ENCODE assay signal across 19 cellular contexts in the genomic region with DNA sequence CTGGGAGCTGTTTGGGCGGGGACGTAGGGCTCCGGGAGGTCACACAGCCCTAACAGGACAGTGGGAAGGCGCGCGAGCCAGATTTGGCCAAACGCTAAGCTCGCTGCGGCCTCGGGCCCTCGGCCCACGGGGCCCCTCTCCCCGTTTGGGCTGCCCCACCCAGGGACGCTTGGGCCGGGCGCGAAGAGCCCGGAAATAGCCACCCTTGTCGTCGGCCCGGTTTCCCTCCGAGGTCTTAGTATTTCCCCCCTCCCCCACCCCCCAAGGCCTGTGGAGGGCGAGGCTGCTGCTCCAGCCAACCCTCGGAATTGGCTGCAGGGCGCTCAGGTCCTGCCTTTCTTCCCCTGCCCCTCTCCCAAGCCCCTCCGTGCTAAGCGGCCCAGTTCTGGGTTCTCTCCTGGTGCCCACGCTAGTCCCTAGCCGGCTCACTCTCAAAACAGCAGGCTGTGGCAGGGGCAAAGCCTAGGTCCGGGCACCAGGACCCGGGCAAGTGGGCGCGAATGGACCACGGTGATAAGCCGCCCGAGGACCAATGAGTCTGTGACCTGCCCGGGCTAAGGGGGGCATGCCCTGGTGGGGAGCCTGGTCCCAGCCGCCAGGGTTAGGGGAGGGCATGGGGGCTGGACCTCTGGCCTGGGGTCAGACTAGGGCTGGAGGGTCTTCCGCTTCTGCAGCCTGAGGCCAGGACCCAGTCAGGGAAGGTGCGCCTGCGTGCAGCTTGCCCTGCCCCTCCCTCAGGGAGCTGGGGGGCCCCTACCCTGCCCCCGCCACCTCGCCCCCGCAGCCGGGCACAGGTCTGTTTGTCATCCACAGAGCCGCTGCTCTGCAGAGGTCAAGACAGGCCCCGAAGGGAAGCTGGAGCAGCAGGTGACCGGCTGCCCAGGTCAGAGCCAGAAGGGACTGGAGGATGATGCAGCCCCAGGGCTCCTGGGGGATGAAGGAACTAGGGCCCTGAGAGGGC. TPM values are rescaled to one million over a fixed set of nuclear protein-coding genes. Genes with fewer than 3 reads are reported as not detected.
DNase-seq lines count a peak whose midpoint lies in the region; ATAC-seq and TF ChIP-seq lines count a peak whose summit lies in the region.
"Had no signal": no experiment of that assay in that cellular context is flagged by ENCODE, and none has a peak within 500 bp of the region (broad histone marks: within the 10 kb centered on the region; RNA-seq: fewer than 3 reads in every experiment).

No MANE protein-coding gene starts in this region.

- peak overlapping the region; percentile 20 for H4K12ac ChIP-seq in trophoblast cell (ENCODE audit: low read depth, low read length)

- peak overlapping the region; percentile 36 for H3K18ac ChIP-seq in trophoblast cell (ENCODE audit: low read length)

- H3K79me2 ChIP-seq in trophoblast cell (ENCODE audit: control insufficient read depth, insufficient read depth, low read length, poor library complexity) = no peaks in the 10 kb centered on the region

- peak overlapping the region; percentile 74 for H3K4me2 ChIP-seq in trophoblast cell (ENCODE audit: low read length)

- CTCF ChIA-PET in MCF 10A (lab: Yijun Ruan, JAX) = interaction anchor here (0.6 to 1.6 kb wide), 4 partner anchors 15 to 86 kb away, joined by 3 to 6 read pairs (median 4); no protein-coding TSS in a partner anchor

- H3K9me3 ChIP-seq in right cardiac atrium (ENCODE audit: control insufficient read depth, low read length) = no peaks in the 10 kb centered on the region
- peaks cover 15% of the 10 kb centered on the region for H3K9me3 ChIP-seq in trophoblast cell (ENCODE audit: insufficient read depth, low read depth, low read length)

- H3K23ac ChIP-seq in trophoblast cell (ENCODE audit: low read length) = no peak overlapping the region

- no peak overlapping the region for H2AK5ac ChIP-seq in trophoblast cell (ENCODE audit: low read length)

- no peak overlapping the region for H2BK12ac ChIP-seq in trophoblast cell (ENCODE audit: low read length)

- H3K4me1 ChIP-seq in right cardiac atrium (ENCODE audit: control insufficient read depth, insufficient read depth, low read length) (no peaks in the 10 kb centered on the region), trophoblast cell (ENCODE audit: control insufficient read depth in 1 of 2, insufficient read depth in 2 of 2, low read length in 2 of 2) (peaks cover 11 to 27% of the 10 kb centered on the region in 2 experiments)

- BruUV-seq in MCF 10A (replicated peaks; lab: Mats Ljungman, UMichigan) = no TSS peak

- no peak overlapping the region for H3K4ac ChIP-seq in trophoblast cell (ENCODE audit: low read depth, low read length)

- H3K27ac Mint-ChIP-seq in MCF 10A (ENCODE audit: low read depth, unreplicated experiment) = peak overlapping the region; percentile 84
- H3K27ac Mint-ChIP-seq: activated CD4-positive, alpha-beta T cell treated with anti-CD3 and anti-CD28 coated beads, Interleukin-2, amount 10 ng/mL, durations not matched to agents 24 days and 14 days; activated naive CD8-positive, alpha-beta T cell; stimulated activated memory B cell treated with anti-CD40 and anti-IgM and Interleukin-4, amounts not matched to agents 10 μg/mL and 1 μg/mL and 100 μg/mL, for 72 hours had no signal

- 9% methylated on average over 48 of the region's 48 CpGs for WGBS in right cardiac atrium
- no CpG with 5 or more reads among the region's 48 CpGs for WGBS in trophoblast cell (ENCODE audit: extremely low coverage, insufficient coverage, insufficient read length)

- DNase-seq in GM10266 (ENCODE audit: extremely low spot score) (peak; percentile 49), MCF 10A (ENCODE audit: unreplicated experiment) (peak; percentile 51), right cardiac atrium (peak in 2 of 3 donors; percentile 5 to 45), trophoblast cell (no peak), activated gamma-delta T cell treated with Interleukin-2 at 50 U/mL for 16 hours (no peak), GF-D8 (lab: John Stamatoyannopoulos, UW) (no peak), foreskin fibroblast (no peak), GDM1 (lab: John Stamatoyannopoulos, UW) (no peak)
- DNase-seq: activated CD4-positive, alpha-beta T cell treated with anti-CD3 and anti-CD28 coated beads, Interleukin-2, amount 10 ng/mL, durations not matched to agents 24 days and 14 days; Calu3; effector memory CD4-positive, alpha-beta T cell; foreskin melanocyte; Karpas-422; NCI-H1436; SHP77 had no signal

- TF ChIP-seq CTCF in GM10266 (IDR thresholded peaks at IDR 0.05; ENCODE audit: control insufficient read depth, insufficient read depth, low read depth, missing control alignments) = no peak
- no peak for TF ChIP-seq CTCF in MCF 10A (IDR thresholded peaks at IDR 0.05; ENCODE audit: unreplicated experiment)
- TF ChIP-seq CTCF in foreskin fibroblast (IDR thresholded peaks at IDR 0.05; ENCODE audit: low read depth, low read length) = no peak

- H3K36me3 ChIP-seq in trophoblast cell (ENCODE audit: control insufficient read depth in 1 of 2, insufficient read depth in 2 of 2, low read length in 2 of 2) = no peaks in the 10 kb centered on the region

- no peak overlapping the region for H3K9ac ChIP-seq in trophoblast cell (ENCODE audit: low read length)

- H3K4me3 Mint-ChIP-seq in MCF 10A (ENCODE audit: unreplicated experiment) = peak overlapping the region; percentile 97
- H3K4me3 Mint-ChIP-seq: activated CD4-positive, alpha-beta T cell treated with anti-CD3 and anti-CD28 coated beads, Interleukin-2, amount 10 ng/mL, durations not matched to agents 24 days and 14 days; activated naive CD8-positive, alpha-beta T cell; stimulated activated memory B cell treated with anti-CD40 and anti-IgM and Interleukin-4, amounts not matched to agents 10 μg/mL and 1 μg/mL and 100 μg/mL, for 72 hours had no signal

- no peaks in the 10 kb centered on the region for H3K9me3 Mint-ChIP-seq in MCF 10A (ENCODE audit: unreplicated experiment)
- H3K9me3 Mint-ChIP-seq: activated CD4-positive, alpha-beta T cell treated with anti-CD3 and anti-CD28 coated beads, Interleukin-2, amount 10 ng/mL, durations not matched to agents 24 days and 14 days; stimulated activated memory B cell treated with anti-CD40 and anti-IgM and Interleukin-4, amounts not matched to agents 10 μg/mL and 1 μg/mL and 100 μg/mL, for 72 hours had no signal

- no peak overlapping the region for H2BK120ac ChIP-seq in trophoblast cell (ENCODE audit: insufficient read depth, low read length, poor library complexity)

- POLR2A ChIA-PET in MCF 10A (lab: Yijun Ruan, JAX) = interaction anchor here (0.7 to 10.3 kb wide), 18 partner anchors 12 to 859 kb away, joined by 3 to 144 read pairs (median 5); partner anchors contain the start of genes MRPL36 and NDUFS6

- peaks cover 17% of the 10 kb centered on the region for H3K4me1 Mint-ChIP-seq in MCF 10A (ENCODE audit: insufficient read depth, unreplicated experiment)

- H4K8ac ChIP-seq in trophoblast cell (ENCODE audit: low read depth, low read length) = no peak overlapping the region

- H3K36me3 Mint-ChIP-seq in MCF 10A (ENCODE audit: insufficient read depth, unreplicated experiment) = peaks cover 15% of the 10 kb centered on the region
- H3K36me3 Mint-ChIP-seq: activated naive CD8-positive, alpha-beta T cell; stimulated activated memory B cell treated with anti-CD40 and anti-IgM and Interleukin-4, amounts not matched to agents 10 μg/mL and 1 μg/mL and 100 μg/mL, for 72 hours had no signal

- no peak overlapping the region for H2BK5ac ChIP-seq in trophoblast cell (ENCODE audit: low read depth, low read length, poor library complexity)

- intact Hi-C loops in MCF 10A (cut with micrococcal nuclease) (loop anchor here (2.0 to 5.0 kb wide), 2 partner anchors 43 to 205 kb away; no protein-coding TSS in a partner anchor), right cardiac atrium (cut with DNase I) (no loop called here)

- H3K27me3 ChIP-seq in right cardiac atrium (ENCODE audit: control insufficient read depth, insufficient read depth) (no peaks in the 10 kb centered on the region), trophoblast cell (ENCODE audit: insufficient read depth, low read length) (peaks cover 62% of the 10 kb centered on the region)

- ATAC-seq in right cardiac atrium = no peak
- ATAC-seq: stimulated activated memory B cell treated with anti-CD40 and anti-IgM and Interleukin-4, amounts not matched to agents 10 μg/mL and 1 μg/mL and 100 μg/mL, for 72 hours had no signal

- H3K14ac ChIP-seq in trophoblast cell (ENCODE audit: low read length) = no peak overlapping the region

- H4K91ac ChIP-seq in trophoblast cell (ENCODE audit: low read depth, low read length) = peak overlapping the region; percentile 45

- H3K27ac ChIP-seq in right cardiac atrium (ENCODE audit: low read length) (no peak overlapping the region), trophoblast cell (ENCODE audit: low read depth, low read length) (no peak overlapping the region)

- H3K79me1 ChIP-seq in trophoblast cell (ENCODE audit: low read length) = peaks cover 5% of the 10 kb centered on the region

- peak overlapping the region; percentile 8 for H3K4me3 ChIP-seq in right cardiac atrium (ENCODE audit: low read length)
- H3K4me3 ChIP-seq in trophoblast cell (ENCODE audit: low read depth, low read length) = no peak overlapping the region
- no peak overlapping the region for H3K4me3 ChIP-seq in foreskin fibroblast (ENCODE audit: low read depth in 1 of 2, low read length in 2 of 2)

- peak overlapping the region; percentile 40 for H2AFZ ChIP-seq in trophoblast cell (ENCODE audit: insufficient read depth, low read length, poor library complexity)

- no peaks in the 10 kb centered on the region for H3K27me3 Mint-ChIP-seq in MCF 10A (ENCODE audit: insufficient read depth, unreplicated experiment)

RNA-seq across cellular contexts. Expression of gene IRX4, which starts 5.0 kb away (rescaled TPM):
- total RNA-seq in MCF 10A (2022) (41.2 and 44.7 TPM in 2 replicates), right cardiac atrium (under 1 TPM in 1 of 4 donors, not detected in 3; 0.21 TPM)
- polyA plus RNA-seq in right cardiac atrium = not detected
- polyA plus RNA-seq in trophoblast cell (2013) = 25.8 and 26.3 TPM in 2 replicates
- total RNA-seq: activated CD4-positive, alpha-beta T cell treated with anti-CD3 and anti-CD28 coated beads, Interleukin-2, amount 10 ng/mL, durations not matched to agents 24 days and 14 days; Calu3; mononuclear cell; osteocyte had no signal

Comparison
In these comparisons a context has a peak if more than half of its experiments do, and no peak if none do; other contexts are left out.
1. DNase-seq: peak in GM10266 (single experiment), MCF 10A (single experiment) and right cardiac atrium (2 of 3); none in trophoblast cell (0 of 2), activated gamma-delta T cell treated with Interleukin-2 at 50 U/mL for 16 hours (single experiment), GF-D8 (single experiment), foreskin fibroblast (0 of 2) and GDM1 (single experiment).
2. RNA of gene IRX4, which starts 5.0 kb away (total RNA-seq): 41.2 to 44.7 TPM in MCF 10A; 0.21 TPM in right cardiac atrium; every median in the first group is over 10 times any median in the second.